In the genomic region with DNA sequence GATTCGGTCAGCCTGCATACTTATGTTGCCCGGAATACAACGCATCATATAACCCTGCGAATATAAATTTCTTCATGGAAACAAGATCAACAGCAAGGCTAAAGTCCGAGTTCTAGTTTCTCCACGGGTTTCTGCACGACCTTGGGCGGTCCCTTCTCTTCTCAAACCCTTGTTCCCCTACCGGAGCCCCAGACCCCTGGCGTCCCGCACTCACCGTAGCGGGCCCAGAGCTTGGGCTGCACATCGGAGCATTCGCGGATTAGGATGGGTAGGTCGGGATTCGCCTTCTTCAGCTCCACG, we compare ENCODE assay signal across 8 cellular contexts. TPM values are rescaled to one million over a fixed set of nuclear protein-coding genes. Genes with fewer than 3 reads are reported as not detected.
DNase-seq lines count a peak whose midpoint lies in the region; ATAC-seq lines count a peak whose summit lies in the region.

No MANE protein-coding gene starts in this region.

- H3K27me3 ChIP-seq in iPS-15b (ENCODE audit: control insufficient read depth, insufficient read depth, low read length) = no peaks in the 10 kb centered on the region

- H3K36me3 ChIP-seq in iPS-15b (ENCODE audit: control insufficient read depth, insufficient read depth, low read length) = peaks cover 39% of the 10 kb centered on the region

- peak overlapping the region; percentile 99 for H3K4me3 ChIP-seq in iPS-15b (ENCODE audit: low read depth, low read length)

- POLR2A ChIA-PET in activated CD8-positive, alpha-beta T cell treated with anti-CD3 and anti-CD28 coated beads, Interleukin-2, amount 10 ng/mL, durations not matched to agents 7 days and 5 days (lab: Charles Lee) = interaction anchor here (0.8 to 2.7 kb wide), 13 partner anchors 12 to 245 kb away, joined by 3 to 44 read pairs (median 11); a partner anchor contains a TSS

- no peaks in the 10 kb centered on the region for H3K4me1 ChIP-seq in iPS-15b (ENCODE audit: control insufficient read depth, insufficient read depth, low read length)

- H3K27ac ChIP-seq in substantia nigra (ENCODE audit: low read depth, low read length, poor library complexity, severe bottlenecking) = peak overlapping the region; percentile 86

- H3K36me3 Mint-ChIP-seq in T-helper 1 cell treated with Interleukin-12 subunit alpha and Interleukin-12 subunit beta and Interleukin-4 antibody, amounts not matched to agents 30 μg/mL and 1 μg/mL, for 36 hours (ENCODE audit: low read depth) = peaks cover 37% of the 10 kb centered on the region
- peaks cover 44% of the 10 kb centered on the region for H3K36me3 Mint-ChIP-seq in activated CD8-positive, alpha-beta T cell treated with anti-CD3 and anti-CD28 coated beads, Interleukin-2, amount 10 ng/mL, durations not matched to agents 7 days and 5 days (ENCODE audit: low read depth)

- H3K4me3 Mint-ChIP-seq in T-helper 1 cell treated with Interleukin-12 subunit alpha and Interleukin-12 subunit beta and Interleukin-4 antibody, amounts not matched to agents 30 μg/mL and 1 μg/mL, for 36 hours = peak overlapping the region; percentile 100
- peak overlapping the region; percentile 96 for H3K4me3 Mint-ChIP-seq in activated CD8-positive, alpha-beta T cell treated with anti-CD3 and anti-CD28 coated beads, Interleukin-2, amount 10 ng/mL, durations not matched to agents 7 days and 5 days

- H3K4me1 Mint-ChIP-seq in T-helper 1 cell treated with Interleukin-12 subunit alpha and Interleukin-12 subunit beta and Interleukin-4 antibody, amounts not matched to agents 30 μg/mL and 1 μg/mL, for 36 hours (ENCODE audit: low read depth) = peaks cover 27% of the 10 kb centered on the region
- peaks cover 33% of the 10 kb centered on the region for H3K4me1 Mint-ChIP-seq in activated CD8-positive, alpha-beta T cell treated with anti-CD3 and anti-CD28 coated beads, Interleukin-2, amount 10 ng/mL, durations not matched to agents 7 days and 5 days (ENCODE audit: low read depth)

- ATAC-seq in activated CD8-positive, alpha-beta T cell treated with anti-CD3 and anti-CD28 coated beads, Interleukin-2, amount 10 ng/mL, durations not matched to agents 7 days and 5 days = peak; percentile 33
- ATAC-seq in GM18867 (IDR thresholded peaks at IDR 0.05; ENCODE audit: unreplicated experiment) = no peak

- peak overlapping the region; percentile 83 for H3K9ac ChIP-seq in iPS-15b (ENCODE audit: low read depth, low read length)

- DNase-seq in T-helper 1 cell (no peak), substantia nigra (lab: John Stamatoyannopoulos, UW) (no peak), HCEC 1CT (no peak)
- no peak for DNase-seq in activated CD8-positive, alpha-beta T cell treated with anti-CD3 and anti-CD28 coated beads, Interleukin-2, amount 10 ng/mL, durations not matched to agents 7 days and 5 days
- DNase-seq in activated CD4-positive, alpha-beta T cell treated with anti-CD3 and anti-CD28 coated beads for 1 hour = no peak

- no peaks in the 10 kb centered on the region for H3K9me3 ChIP-seq in iPS-15b (ENCODE audit: control insufficient read depth, insufficient read depth, low read length)

- no peaks in the 10 kb centered on the region for H3K27me3 Mint-ChIP-seq in T-helper 1 cell treated with Interleukin-12 subunit alpha and Interleukin-12 subunit beta and Interleukin-4 antibody, amounts not matched to agents 30 μg/mL and 1 μg/mL, for 36 hours (ENCODE audit: low read depth)
- H3K27me3 Mint-ChIP-seq in activated CD8-positive, alpha-beta T cell treated with anti-CD3 and anti-CD28 coated beads, Interleukin-2, amount 10 ng/mL, durations not matched to agents 7 days and 5 days (ENCODE audit: low read depth) = no peaks in the 10 kb centered on the region

- CTCF ChIA-PET in activated CD8-positive, alpha-beta T cell treated with anti-CD3 and anti-CD28 coated beads, Interleukin-2, amount 10 ng/mL, durations not matched to agents 7 days and 5 days (lab: Charles Lee) = interaction anchor here (0.6 to 2.5 kb wide), 13 partner anchors 12 to 917 kb away, joined by 3 to 14 read pairs (median 4); a partner anchor contains a TSS

- no peaks in the 10 kb centered on the region for H3K9me3 Mint-ChIP-seq in T-helper 1 cell treated with Interleukin-12 subunit alpha and Interleukin-12 subunit beta and Interleukin-4 antibody, amounts not matched to agents 30 μg/mL and 1 μg/mL, for 36 hours
- H3K9me3 Mint-ChIP-seq in activated CD8-positive, alpha-beta T cell treated with anti-CD3 and anti-CD28 coated beads, Interleukin-2, amount 10 ng/mL, durations not matched to agents 7 days and 5 days (ENCODE audit: insufficient read depth) = no peaks in the 10 kb centered on the region

- H3K27ac Mint-ChIP-seq in T-helper 1 cell treated with Interleukin-12 subunit alpha and Interleukin-12 subunit beta and Interleukin-4 antibody, amounts not matched to agents 30 μg/mL and 1 μg/mL, for 36 hours = peak overlapping the region; percentile 99
- peak overlapping the region; percentile 98 for H3K27ac Mint-ChIP-seq in activated CD8-positive, alpha-beta T cell treated with anti-CD3 and anti-CD28 coated beads, Interleukin-2, amount 10 ng/mL, durations not matched to agents 7 days and 5 days

RNA-seq across cellular contexts. Expression of a gene that starts 0.4 kb away (rescaled TPM):
- total RNA-seq in activated CD8-positive, alpha-beta T cell treated with anti-CD3 and anti-CD28 coated beads, Interleukin-2, amount 10 ng/mL, durations not matched to agents 7 days and 5 days = 10 to 100 TPM; 81.6 to 84.0 TPM

RNA-seq across cellular contexts. Expression of a gene that starts 0.6 kb away (rescaled TPM):
- 100 to 1,000 TPM in 1 of 2 experiments, 10 to 100 TPM in 1; 92.1 to 104 TPM for total RNA-seq in activated CD8-positive, alpha-beta T cell treated with anti-CD3 and anti-CD28 coated beads, Interleukin-2, amount 10 ng/mL, durations not matched to agents 7 days and 5 days

RNA-seq across cellular contexts. Expression of a gene that starts 7.7 kb away (rescaled TPM):
- 10 to 100 TPM; 30.5 to 36.5 TPM for total RNA-seq in activated CD8-positive, alpha-beta T cell treated with anti-CD3 and anti-CD28 coated beads, Interleukin-2, amount 10 ng/mL, durations not matched to agents 7 days and 5 days

RNA-seq across cellular contexts. Expression of a gene that starts 14.0 kb away (rescaled TPM):
- total RNA-seq in activated CD8-positive, alpha-beta T cell treated with anti-CD3 and anti-CD28 coated beads, Interleukin-2, amount 10 ng/mL, durations not matched to agents 7 days and 5 days = under 1 TPM; 0.42 to 0.45 TPM

RNA-seq across cellular contexts. Expression of a gene that starts 17.7 kb away (rescaled TPM):
- 10 to 100 TPM; 40.1 to 41.1 TPM for total RNA-seq in activated CD8-positive, alpha-beta T cell treated with anti-CD3 and anti-CD28 coated beads, Interleukin-2, amount 10 ng/mL, durations not matched to agents 7 days and 5 days
